Comparison of ENCODE assay signal across 19 cellular contexts in genomic region chr3:37170097-37170496, GRCh38. TPM values are rescaled to one million over a fixed set of nuclear protein-coding genes. Genes with fewer than 3 reads are reported as not detected.
DNase-seq lines count a peak whose midpoint lies in the region; TF ChIP-seq lines count a peak whose summit lies in the region.
"Had no signal": no experiment of that assay in that cellular context is flagged by ENCODE, and none has a peak within 500 bp of the region (broad histone marks: within the 10 kb centered on the region; RNA-seq: fewer than 3 reads in every experiment).

No MANE protein-coding gene starts in this region.

- H3K9me2 ChIP-seq in hepatocyte (replicated peaks; ENCODE audit: insufficient read depth) = no peaks in the 10 kb centered on the region

- no peaks in the 10 kb centered on the region for H3K9me3 ChIP-seq in ascending aorta
- no peaks in the 10 kb centered on the region for H3K9me3 ChIP-seq in hepatocyte (ENCODE audit: low read depth)
- no peaks in the 10 kb centered on the region for H3K9me3 ChIP-seq in sigmoid colon
- H3K9me3 ChIP-seq: ovary, spleen, upper lobe of left lung had no signal

- peaks cover 69% of the 10 kb centered on the region for H3K36me3 Mint-ChIP-seq in HFFc6 (ENCODE audit: low read depth)

- peak overlapping the region; percentile 62 to 96 for H3K27ac ChIP-seq in ascending aorta
- H3K27ac ChIP-seq in hepatocyte = peak overlapping the region; percentile 68
- H3K27ac ChIP-seq in sigmoid colon = peak overlapping the region; percentile 6 to 51 (median 31)
- H3K27ac ChIP-seq: ovary, PC-9 had no signal

- H3K79me2 ChIP-seq in hepatocyte = peaks cover 85% of the 10 kb centered on the region

- intact Hi-C loops in ascending aorta (cut with DNase I) (no loop called here), sigmoid colon (cut with DNase I) (no loop called here)

- H3K9me3 Mint-ChIP-seq in HFFc6 = no peaks in the 10 kb centered on the region
- H3K9me3 Mint-ChIP-seq: activated CD8-positive, alpha-beta T cell treated with anti-CD3 and anti-CD28 coated beads for 36 hours; activated naive CD8-positive, alpha-beta T cell treated with anti-CD3 and anti-CD28 coated beads, Interleukin-2, amount 10 ng/mL, durations not matched to agents 7 days and 5 days had no signal

- no peak for TF ChIP-seq EP300 in sigmoid colon (IDR thresholded peaks at IDR 0.05)

- H4K20me1 ChIP-seq in hepatocyte (ENCODE audit: insufficient read depth, poor library complexity, severe bottlenecking) = no peaks in the 10 kb centered on the region

- H3K27me3 ChIP-seq in ascending aorta = no peaks in the 10 kb centered on the region
- H3K27me3 ChIP-seq in hepatocyte = no peaks in the 10 kb centered on the region
- no peaks in the 10 kb centered on the region for H3K27me3 ChIP-seq in sigmoid colon
- H3K27me3 ChIP-seq: ovary, spleen, upper lobe of left lung had no signal

- peak overlapping the region; percentile 53 for H3K4me3 Mint-ChIP-seq in HFFc6
- H3K4me3 Mint-ChIP-seq: activated CD8-positive, alpha-beta T cell treated with anti-CD3 and anti-CD28 coated beads for 36 hours; activated naive CD8-positive, alpha-beta T cell treated with anti-CD3 and anti-CD28 coated beads, Interleukin-2, amount 10 ng/mL, durations not matched to agents 7 days and 5 days had no signal

- H3K36me3 ChIP-seq in ascending aorta = peaks cover 3 to 11% of the 10 kb centered on the region in 2 donors
- H3K36me3 ChIP-seq in hepatocyte (replicated peaks; ENCODE audit: insufficient read depth, low read depth) = no peaks in the 10 kb centered on the region
- peaks cover 0 to 9% (median 2%) of the 10 kb centered on the region in 4 donors for H3K36me3 ChIP-seq in sigmoid colon
- H3K36me3 ChIP-seq: ovary had no signal

- peaks cover 59% of the 10 kb centered on the region for H3K4me1 Mint-ChIP-seq in HFFc6 (ENCODE audit: low read depth)

- H3K4me3 ChIP-seq in ascending aorta (no peak overlapping the region), hepatocyte (no peak overlapping the region), sigmoid colon (no peak overlapping the region)
- H3K4me3 ChIP-seq: ovary, PC-9, spleen, upper lobe of left lung had no signal

- no peak for TF ChIP-seq POLR2A in sigmoid colon (IDR thresholded peaks at IDR 0.05)

- 32% methylated on average over 1 of the region's 1 CpG for WGBS in hepatocyte (ENCODE audit: low lambda C conversion rate, missing lambda C conversion rate)
- WGBS in sigmoid colon, 2 donors = 18 to 58% methylated on average over 1 of the region's 1 CpG

- H3K27ac Mint-ChIP-seq in HFFc6 = peak overlapping the region; percentile 58
- H3K27ac Mint-ChIP-seq: activated CD8-positive, alpha-beta T cell treated with anti-CD3 and anti-CD28 coated beads for 36 hours; activated naive CD8-positive, alpha-beta T cell treated with anti-CD3 and anti-CD28 coated beads, Interleukin-2, amount 10 ng/mL, durations not matched to agents 7 days and 5 days had no signal

- peak overlapping the region; percentile 47 for H3K4me2 ChIP-seq in hepatocyte
- H3K4me2 ChIP-seq: PC-9 had no signal

- H3K4me1 ChIP-seq in ascending aorta (peaks cover 6 to 23% of the 10 kb centered on the region in 2 donors), hepatocyte (ENCODE audit: insufficient read depth) (peaks cover 15% of the 10 kb centered on the region), sigmoid colon (peaks cover 0 to 52% (median 31%) of the 10 kb centered on the region in 4 donors)

- DNase-seq in HFFc6 (no peak), ascending aorta (ENCODE audit: low spot score in 2 of 2) (no peak), hepatocyte (ENCODE audit: low spot score) (peak; percentile 25), sigmoid colon (no peak), SW 1271 (lab: John Stamatoyannopoulos, UW) (no peak), NCI-H526 (lab: John Stamatoyannopoulos, UW) (no peak), COLO829 (ENCODE audit: low spot score) (no peak), NCI-H2171 (lab: John Stamatoyannopoulos, UW) (no peak)
- DNase-seq: activated CD8-positive, alpha-beta T cell treated with anti-CD3 and anti-CD28 coated beads for 36 hours; activated naive CD8-positive, alpha-beta T cell treated with anti-CD3 and anti-CD28 coated beads, Interleukin-2, amount 10 ng/mL, durations not matched to agents 7 days and 5 days; C1 segment of cervical spinal cord; central memory CD4-positive, alpha-beta T cell; islet precursor cell; NCI-H2081; NCI-H524 treated with DMSO at 0.1 percent for 48 hours; ovary; PC-9; spleen; upper lobe of left lung had no signal

- no peak overlapping the region for H2AFZ ChIP-seq in hepatocyte
- H2AFZ ChIP-seq: PC-9 had no signal

- no peak for TF ChIP-seq CTCF in HFFc6 (IDR thresholded peaks at IDR 0.05)
- TF ChIP-seq CTCF in ascending aorta (IDR thresholded peaks at IDR 0.05) = no peak
- TF ChIP-seq CTCF in hepatocyte (IDR thresholded peaks at IDR 0.05; ENCODE audit: poor library complexity) = no peak
- no peak for TF ChIP-seq CTCF in sigmoid colon (IDR thresholded peaks at IDR 0.05)

- no peaks in the 10 kb centered on the region; the same call in none of the 2 replicates for H3K27me3 Mint-ChIP-seq in HFFc6 (ENCODE audit: insufficient read depth)
- H3K27me3 Mint-ChIP-seq: activated CD8-positive, alpha-beta T cell treated with anti-CD3 and anti-CD28 coated beads for 36 hours; activated naive CD8-positive, alpha-beta T cell treated with anti-CD3 and anti-CD28 coated beads, Interleukin-2, amount 10 ng/mL, durations not matched to agents 7 days and 5 days had no signal

RNA-seq across cellular contexts. Expression of gene LRRFIP2, which starts 4.3 kb away (rescaled TPM):
- 100 to 1,000 TPM; 124 to 151 (median 134) TPM for total RNA-seq in HFFc6 (2021; fragmentation: NEBNext Ultra II Directional; extraction: Animal tissue kit (Norgen Biotek cat#: 25700))
- total RNA-seq in ascending aorta = 42.8 TPM
- total RNA-seq in hepatocyte = 42.2 and 48.8 TPM in 2 replicates
- polyA plus RNA-seq in hepatocyte = 29.0 and 38.0 TPM in 2 replicates
- total RNA-seq in sigmoid colon = 10 to 100 TPM; 49.4 to 66.7 (median 55.9) TPM
- polyA plus RNA-seq in sigmoid colon = 10 to 100 TPM; 47.2 to 91.8 (median 61.9) TPM
